Comparison of ENCODE assay signal across 8 cellular contexts in genomic region chr16:81076566-81077076, GRCh38. TPM values are rescaled to one million over a fixed set of nuclear protein-coding genes. Genes with fewer than 3 reads are reported as not detected.
DNase-seq lines count a peak whose midpoint lies in the region; ATAC-seq and TF ChIP-seq lines count a peak whose summit lies in the region.

No MANE protein-coding gene starts in this region.

- H3K4me3 ChIP-seq in astrocyte of the cerebellum (ENCODE audit: low read depth, low read length) (peak overlapping the region; percentile 72), iPS-11a (ENCODE audit: low read depth, low read length) (peak overlapping the region; percentile 71), skeletal muscle cell (ENCODE audit: low read depth, low read length) (peak overlapping the region; percentile 80)

- no peaks in the 10 kb centered on the region for H3K36me3 Mint-ChIP-seq in chondrocyte (ENCODE audit: low read depth)

- H3K4me1 Mint-ChIP-seq in chondrocyte (ENCODE audit: low read depth), result peaks cover 5% of the 10 kb centered on the region

- no peak overlapping the region for H3K27ac Mint-ChIP-seq in chondrocyte (ENCODE audit: unreplicated experiment)

- TF ChIP-seq CTCF in astrocyte of the cerebellum (IDR thresholded peaks at IDR 0.05; ENCODE audit: low read depth, low read length, missing control alignments) (no peak), chondrocyte (IDR thresholded peaks at IDR 0.05) (no peak)

- no peaks in the 10 kb centered on the region for H3K27me3 Mint-ChIP-seq in chondrocyte (ENCODE audit: low read depth)

- in situ Hi-C loops in astrocyte of the cerebellum (cut with HindIII; ENCODE audit: low sequenced_read_pairs), result no loop called here

- H3K4me3 Mint-ChIP-seq in chondrocyte (ENCODE audit: unreplicated experiment), result no peak overlapping the region

- no peaks in the 10 kb centered on the region for H3K9me3 Mint-ChIP-seq in chondrocyte (ENCODE audit: low read depth)

- peak; percentile 58 for ATAC-seq in GM18508 (IDR thresholded peaks at IDR 0.05; ENCODE audit: insufficient read depth, unreplicated experiment)
- peak; percentile 86 for ATAC-seq in HG03025 (IDR thresholded peaks at IDR 0.05; ENCODE audit: low FRiP score, unreplicated experiment)

- DNase-seq in NCI-H1930 (lab: John Stamatoyannopoulos, UW) (peak; percentile 73 to 79), T-helper 22 cell (ENCODE audit: low read depth) (peak; percentile 81), astrocyte of the cerebellum (ENCODE audit: low read depth) (peak; percentile 44), skeletal muscle cell (ENCODE audit: low read depth) (peak; percentile 31), chondrocyte (ENCODE audit: low spot score) (no peak)

RNA-seq across cellular contexts. Expression of gene C16orf46, which starts 0.4 kb away (rescaled TPM):
- 0.35 to 0.36 TPM in 2 of 3 replicates, not detected in the other for total RNA-seq in chondrocyte

RNA-seq across cellular contexts. Expression of gene GCSH, which starts 19.6 kb away (rescaled TPM):
- total RNA-seq in chondrocyte, result 16.3 to 19.9 TPM (median 16.4 TPM) in 3 replicates

RNA-seq across cellular contexts. Expression of gene ATMIN, which starts 41.0 kb away (rescaled TPM):
- 27.9 to 34.5 TPM (median 34.4 TPM) in 3 replicates for total RNA-seq in chondrocyte
